ENCODE assay signal across 15 cellular contexts in genomic region chr1:20373764-20374163, GRCh38.
"Had no signal": no experiment of that assay in that cellular context is flagged by ENCODE, and none has a peak within 500 bp of the region (broad histone marks: within the 10 kb centered on the region; RNA-seq: fewer than 3 reads in every experiment).

No MANE protein-coding gene starts in this region.

- H3K4me3 ChIP-seq: dorsolateral prefrontal cortex, esophagus muscularis mucosa, transverse colon had no signal

- H3K27me3 ChIP-seq: dorsolateral prefrontal cortex had no signal

- H3K27ac ChIP-seq: esophagus muscularis mucosa, neutrophil, transverse colon had no signal

- H3K36me3 Mint-ChIP-seq: activated naive CD4-positive, alpha-beta T cell treated with anti-CD3 and anti-CD28 coated beads, Interleukin-2, amount 50 U/mL, for 24 hours; naive B cell; stimulated activated memory B cell treated with anti-CD40 and anti-IgM and Interleukin-4, amounts not matched to agents 10 μg/mL and 1 μg/mL and 100 μg/mL, for 72 hours had no signal

- H3K4me3 Mint-ChIP-seq: activated naive CD4-positive, alpha-beta T cell treated with anti-CD3 and anti-CD28 coated beads, Interleukin-2, amount 50 U/mL, for 24 hours; naive B cell; stimulated activated memory B cell treated with anti-CD40 and anti-IgM and Interleukin-4, amounts not matched to agents 10 μg/mL and 1 μg/mL and 100 μg/mL, for 72 hours had no signal

- H3K4me1 ChIP-seq: esophagus muscularis mucosa, transverse colon had no signal

- H3K9me3 ChIP-seq: esophagus muscularis mucosa, neutrophil, transverse colon had no signal

- DNase-seq: activated CD4-positive, alpha-beta T cell treated with anti-CD3 and anti-CD28 coated beads, Interleukin-2, amount 50 U/mL, for 4 hours; activated CD4-positive, CD25-positive, alpha-beta regulatory T cell treated with anti-CD3 and anti-CD28 coated beads, Interleukin-2, amount 50 U/mL, for 72 hours; activated effector memory CD4-positive, alpha-beta T cell treated with Interleukin-2 at 50 U/mL for 16 hours; activated T-cell treated with anti-CD3 and anti-CD28 coated beads, Interleukin-2, amount 50 U/mL, for 1 hour; cerebellar nuclear complex; dorsolateral prefrontal cortex; left colon; naive B cell; right cardiac atrium; transverse colon had no signal

- H3K4me1 Mint-ChIP-seq: activated naive CD4-positive, alpha-beta T cell treated with anti-CD3 and anti-CD28 coated beads, Interleukin-2, amount 50 U/mL, for 24 hours had no signal

- H3K9me3 Mint-ChIP-seq: activated naive CD4-positive, alpha-beta T cell treated with anti-CD3 and anti-CD28 coated beads, Interleukin-2, amount 50 U/mL, for 24 hours had no signal

- H3K36me3 ChIP-seq: esophagus muscularis mucosa, neutrophil, transverse colon had no signal

- H3K27ac Mint-ChIP-seq: activated naive CD4-positive, alpha-beta T cell treated with anti-CD3 and anti-CD28 coated beads, Interleukin-2, amount 50 U/mL, for 24 hours; naive B cell; progenitor cell of endocrine pancreas had no signal

- ATAC-seq: left colon, right cardiac atrium had no signal
